ENCODE assay signal across 13 cellular contexts in the genomic region with DNA sequence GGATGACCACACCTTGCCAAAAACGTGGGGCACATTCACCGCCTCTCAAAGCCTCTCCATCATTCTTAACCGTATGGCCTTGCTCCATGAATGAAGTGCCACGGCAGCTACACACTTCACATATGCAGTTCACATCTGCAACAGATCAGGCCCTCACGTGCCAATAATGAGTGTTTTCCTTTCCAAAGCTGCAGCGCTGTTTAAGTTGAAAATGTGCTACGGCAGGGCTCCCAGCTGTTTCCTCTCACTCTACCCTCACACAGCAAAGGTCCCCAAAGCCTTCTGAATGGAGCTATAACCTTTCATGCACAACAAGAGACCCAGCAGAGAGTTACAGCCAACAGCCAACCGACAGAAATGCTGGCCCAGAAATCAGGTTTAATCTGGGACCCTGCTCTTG.
DNase-seq lines count a peak whose midpoint lies in the region; ATAC-seq and TF ChIP-seq lines count a peak whose summit lies in the region.
"Had no signal": no experiment of that assay in that cellular context is flagged by ENCODE, and none has a peak within 500 bp of the region (broad histone marks: within the 10 kb centered on the region; RNA-seq: fewer than 3 reads in every experiment).

No MANE protein-coding gene starts in this region.

- DNase-seq in NCI-H446 treated with DMSO at 0.1 percent for 48 hours (lab: John Stamatoyannopoulos, UW), result peak; percentile 46
- DNase-seq in T-helper 1 cell, result no peak
- no peak for DNase-seq in stimulated activated CD4-positive, alpha-beta T cell treated with anti-CD3 and anti-CD28 coated beads, Interleukin-4, amount 100 ng/mL, for 1 hour
- no peak for DNase-seq in endothelial cell (ENCODE audit: low spot score)
- DNase-seq: mammary epithelial cell, NCI-H345, PC-9, tibial artery, WERI-Rb-1 had no signal

- H3K36me3 ChIP-seq in BLaER1, result peaks cover 67% of the 10 kb centered on the region
- H3K36me3 ChIP-seq: tibial artery, WERI-Rb-1 had no signal

- no peak overlapping the region for H3K4me3 Mint-ChIP-seq in endothelial cell (ENCODE audit: unreplicated experiment)

- H3K27me3 ChIP-seq in BLaER1, result no peaks in the 10 kb centered on the region
- no peaks in the 10 kb centered on the region for H3K27me3 ChIP-seq in layer of hippocampus (ENCODE audit: control insufficient read depth, insufficient read depth, low read length)
- H3K27me3 ChIP-seq: tibial artery had no signal

- H3K27ac Mint-ChIP-seq in endothelial cell (ENCODE audit: unreplicated experiment), result no peak overlapping the region

- H3K27me3 Mint-ChIP-seq in endothelial cell (ENCODE audit: unreplicated experiment), result peaks cover 2% of the 10 kb centered on the region

- no peaks in the 10 kb centered on the region for H3K9me3 ChIP-seq in BLaER1
- H3K9me3 ChIP-seq: tibial artery had no signal

- no peak overlapping the region for H3K9ac ChIP-seq in BLaER1

- peaks cover 8% of the 10 kb centered on the region for H3K4me1 Mint-ChIP-seq in endothelial cell (ENCODE audit: unreplicated experiment)

- no peak overlapping the region for H3K27ac ChIP-seq in BLaER1
- H3K27ac ChIP-seq in layer of hippocampus (ENCODE audit: low read depth, low read length), result peak overlapping the region; percentile 13
- H3K27ac ChIP-seq: PC-9, WERI-Rb-1 had no signal

- H3K4me3 ChIP-seq in BLaER1, result no peak overlapping the region
- H3K4me3 ChIP-seq: PC-9, tibial artery had no signal

- peak overlapping the region; percentile 18 for H3K4me2 ChIP-seq in BLaER1
- H3K4me2 ChIP-seq: PC-9 had no signal

- H3K4me1 ChIP-seq in BLaER1, result peaks cover 36% of the 10 kb centered on the region

- no peaks in the 10 kb centered on the region for H3K9me3 Mint-ChIP-seq in endothelial cell (ENCODE audit: unreplicated experiment)

- ATAC-seq in GM19395 (IDR thresholded peaks at IDR 0.05; ENCODE audit: unreplicated experiment), result peak; percentile 22
- ATAC-seq in HG03469 (IDR thresholded peaks at IDR 0.05; ENCODE audit: unreplicated experiment), result no peak

- peaks cover 65% of the 10 kb centered on the region for H3K36me3 Mint-ChIP-seq in endothelial cell (ENCODE audit: low read depth, unreplicated experiment)

- H4K20me1 ChIP-seq in BLaER1, result peaks cover 6% of the 10 kb centered on the region; the same call in 1 of the 2 replicates

- no peak for TF ChIP-seq CTCF in endothelial cell (IDR thresholded peaks at IDR 0.05; ENCODE audit: unreplicated experiment)
